ENCODE assay signal across 15 cellular contexts in genomic region chr10:48494611-48495010, GRCh38.
"Had no signal": no experiment of that assay in that cellular context is flagged by ENCODE, and none has a peak within 500 bp of the region (broad histone marks: within the 10 kb centered on the region; RNA-seq: fewer than 3 reads in every experiment).

No MANE protein-coding gene starts in this region.

- DNase-seq: activated B cell treated with CpG ODN at 0.5 μM for 24 hours; activated CD4-positive, alpha-beta T cell treated with anti-CD3 and anti-CD28 coated beads, Interleukin-2, amount 10 ng/mL, durations not matched to agents 24 days and 14 days; amniotic stem cell; brain microvascular endothelial cell; cerebellar nuclear complex; left colon; sigmoid colon; stimulated activated CD4-positive, alpha-beta T cell treated with anti-CD3 and anti-CD28 coated beads, Interleukin-2, amount 100 ng/mL, for 24 hours; stimulated activated naive CD4-positive, alpha-beta T cell treated with Interleukin-2 at 50 U/mL for 16 hours; upper lobe of left lung had no signal

- H3K4me3 Mint-ChIP-seq: activated B cell treated with CpG ODN at 0.5 μM for 24 hours; activated CD4-positive, alpha-beta T cell treated with anti-CD3 and anti-CD28 coated beads, Interleukin-2, amount 10 ng/mL, durations not matched to agents 24 days and 14 days; activated naive CD4-positive, alpha-beta T cell treated with anti-CD3 and anti-CD28 coated beads, Interleukin-2, amount 10 ng/mL, durations not matched to agents 7 days and 5 days; activated T-helper 1 cell treated with anti-CD3 and anti-CD28 coated beads, Interleukin-12 subunit alpha, Interleukin-12 subunit beta, Interleukin-2, Interleukin-4 antibody, amounts not matched to agents 30 ng/mL and 10 ng/mL and 1 ng/mL, durations not matched to agents 14 hours and 24 hours and 36 hours had no signal

- H3K4me3 ChIP-seq: esophagus muscularis mucosa, ovary, sigmoid colon, suprapubic skin, upper lobe of left lung had no signal

- H3K27ac Mint-ChIP-seq: activated B cell treated with CpG ODN at 0.5 μM for 24 hours; activated CD4-positive, alpha-beta T cell treated with anti-CD3 and anti-CD28 coated beads, Interleukin-2, amount 10 ng/mL, durations not matched to agents 24 days and 14 days; activated naive CD4-positive, alpha-beta T cell treated with anti-CD3 and anti-CD28 coated beads, Interleukin-2, amount 10 ng/mL, durations not matched to agents 7 days and 5 days; activated T-helper 1 cell treated with anti-CD3 and anti-CD28 coated beads, Interleukin-12 subunit alpha, Interleukin-12 subunit beta, Interleukin-2, Interleukin-4 antibody, amounts not matched to agents 30 ng/mL and 10 ng/mL and 1 ng/mL, durations not matched to agents 14 hours and 24 hours and 36 hours had no signal

- H3K36me3 ChIP-seq: brain microvascular endothelial cell, esophagus muscularis mucosa, ovary, sigmoid colon, suprapubic skin, upper lobe of left lung had no signal

- ATAC-seq: left colon had no signal

- H3K27ac ChIP-seq: brain microvascular endothelial cell, esophagus muscularis mucosa, ovary, sigmoid colon, suprapubic skin, upper lobe of left lung had no signal

- H3K9me3 ChIP-seq: esophagus muscularis mucosa, ovary, sigmoid colon, suprapubic skin, upper lobe of left lung had no signal

- H3K36me3 Mint-ChIP-seq: activated naive CD4-positive, alpha-beta T cell treated with anti-CD3 and anti-CD28 coated beads, Interleukin-2, amount 10 ng/mL, durations not matched to agents 7 days and 5 days had no signal

- H3K9me3 Mint-ChIP-seq: activated B cell treated with CpG ODN at 0.5 μM for 24 hours; activated CD4-positive, alpha-beta T cell treated with anti-CD3 and anti-CD28 coated beads, Interleukin-2, amount 10 ng/mL, durations not matched to agents 24 days and 14 days; activated naive CD4-positive, alpha-beta T cell treated with anti-CD3 and anti-CD28 coated beads, Interleukin-2, amount 10 ng/mL, durations not matched to agents 7 days and 5 days; activated T-helper 1 cell treated with anti-CD3 and anti-CD28 coated beads, Interleukin-12 subunit alpha, Interleukin-12 subunit beta, Interleukin-2, Interleukin-4 antibody, amounts not matched to agents 30 ng/mL and 10 ng/mL and 1 ng/mL, durations not matched to agents 14 hours and 24 hours and 36 hours had no signal

- H3K27me3 ChIP-seq: brain microvascular endothelial cell, ovary, sigmoid colon, suprapubic skin, upper lobe of left lung had no signal
